ENCODE assay signal across 2 cellular contexts in genomic region chr1:154908129-154908528, GRCh38.
TF ChIP-seq lines count a peak whose summit lies in the region.
"Not testable (repeated sequence)": the region's sequence is repeated elsewhere in the genome, so short reads cannot be mapped to it uniquely, and the experiment has no call there.

No MANE protein-coding gene starts in this region.

TF ChIP-seq in HEK293, 187 proteins besides CTCF, POLR2A, EP300 and RAD21:
- TF ChIP-seq ZNF394 (tag by site-specific recombination; IDR thresholded peaks at IDR 0.05; ENCODE audit: borderline replicate concordance) (peak; percentile 15; the same call in 1 of the 2 replicates), SETDB1 (IDR thresholded peaks at IDR 0.05; ENCODE audit: insufficient read length, low read length) (peak; percentile 20)
TF ChIP-seq in HEK293: peak in this region for 2; not testable (repeated sequence) for 185.

TF ChIP-seq in HepG2, 621 proteins besides CTCF, POLR2A, EP300 and RAD21:
- TF ChIP-seq NR2F6 (IDR thresholded peaks at IDR 0.05) = 0 out of 2 replicates have a peak, but pooled peaks have one; percentile 26
- TF ChIP-seq NR2F6 (CRISPR knock-in tag; IDR thresholded peaks at IDR 0.05) = not testable (repeated sequence)
TF ChIP-seq in HepG2: peak in this region for 1; not testable (repeated sequence) for 620.
